Comparison of ENCODE assay signal across 24 cellular contexts in the genomic region with DNA sequence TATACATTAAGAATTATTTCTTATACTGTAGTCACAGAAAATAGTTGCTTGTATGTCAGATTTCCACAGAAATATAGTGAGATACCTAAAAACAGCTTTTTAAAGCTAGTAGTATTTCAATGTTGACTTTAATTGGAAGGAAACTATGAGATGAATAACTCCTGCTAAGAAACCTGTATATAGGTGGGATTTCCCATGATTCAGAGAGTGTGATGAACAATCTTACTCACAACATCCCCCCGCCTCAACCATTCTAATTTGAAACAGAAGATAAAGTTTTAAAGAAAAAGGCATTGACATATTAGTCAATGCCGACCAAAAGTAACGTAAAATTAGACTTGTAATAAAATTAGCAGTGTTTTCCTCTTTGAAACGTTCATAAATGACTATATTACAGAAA. TPM values are rescaled to one million over a fixed set of nuclear protein-coding genes. Genes with fewer than 3 reads are reported as not detected.
A peak's percentile ranks its signal among the peaks of the same experiment; 100 is the strongest.
DNase-seq lines count a peak whose midpoint lies in the region; ATAC-seq lines count a peak whose summit lies in the region.
"Had no signal": no experiment of that assay in that cellular context is flagged by ENCODE, and none has a peak within 500 bp of the region (broad histone marks: within the 10 kb centered on the region; RNA-seq: fewer than 3 reads in every experiment).

No MANE protein-coding gene starts in this region.

- peaks cover 25% of the 10 kb centered on the region for H3K4me1 ChIP-seq in CD4-positive, CD25-positive, alpha-beta regulatory T cell (ENCODE audit: control insufficient read depth, insufficient read depth, low read length, poor library complexity, severe bottlenecking)

- no peaks in the 10 kb centered on the region for H3K9me3 ChIP-seq in CD4-positive, CD25-positive, alpha-beta regulatory T cell (ENCODE audit: control insufficient read depth in 2 of 2, low read length in 2 of 2)
- H3K9me3 ChIP-seq: BE2C, gastrocnemius medialis, stomach, upper lobe of left lung had no signal

- H3K4me1 Mint-ChIP-seq in CD4-positive, CD25-positive, alpha-beta regulatory T cell, result peaks cover 9 to 32% (median 24%) of the 10 kb centered on the region in 4 donors
- peaks cover 61% of the 10 kb centered on the region for H3K4me1 Mint-ChIP-seq in activated naive CD8-positive, alpha-beta T cell treated with anti-CD3 and anti-CD28 coated beads, Interleukin-2, amount 50 U/mL, for 24 hours

- peaks cover 27% of the 10 kb centered on the region for H3K27me3 Mint-ChIP-seq in CD4-positive, CD25-positive, alpha-beta regulatory T cell
- no peaks in the 10 kb centered on the region for H3K27me3 Mint-ChIP-seq in activated naive CD8-positive, alpha-beta T cell treated with anti-CD3 and anti-CD28 coated beads, Interleukin-2, amount 50 U/mL, for 24 hours

- H3K36me3 ChIP-seq in CD4-positive, CD25-positive, alpha-beta regulatory T cell (ENCODE audit: control insufficient read depth, insufficient read depth, low read length), result peaks cover 7% of the 10 kb centered on the region

- no peaks in the 10 kb centered on the region for H3K9me3 Mint-ChIP-seq in CD4-positive, CD25-positive, alpha-beta regulatory T cell
- H3K9me3 Mint-ChIP-seq in activated naive CD8-positive, alpha-beta T cell treated with anti-CD3 and anti-CD28 coated beads, Interleukin-2, amount 50 U/mL, for 24 hours, result no peaks in the 10 kb centered on the region

- peaks cover 3% of the 10 kb centered on the region for H3K27me3 ChIP-seq in CD4-positive, CD25-positive, alpha-beta regulatory T cell (ENCODE audit: control insufficient read depth, insufficient read depth, low read length)
- H3K27me3 ChIP-seq: gastrocnemius medialis, upper lobe of left lung had no signal

- H3K4me3 ChIP-seq in CD4-positive, CD25-positive, alpha-beta regulatory T cell (ENCODE audit: low read depth, low read length), result peak overlapping the region; percentile 84
- H3K4me3 ChIP-seq: SJSA1 had no signal

- H3K27ac Mint-ChIP-seq in CD4-positive, CD25-positive, alpha-beta regulatory T cell, result no peak overlapping the region
- H3K27ac Mint-ChIP-seq in activated naive CD8-positive, alpha-beta T cell treated with anti-CD3 and anti-CD28 coated beads, Interleukin-2, amount 50 U/mL, for 24 hours, result peak overlapping the region; percentile 98

- H3K36me3 Mint-ChIP-seq in CD4-positive, CD25-positive, alpha-beta regulatory T cell, result peaks cover 12% of the 10 kb centered on the region
- H3K36me3 Mint-ChIP-seq in activated naive CD8-positive, alpha-beta T cell treated with anti-CD3 and anti-CD28 coated beads, Interleukin-2, amount 50 U/mL, for 24 hours (ENCODE audit: low read depth), result peaks cover 22% of the 10 kb centered on the region

- no peak for DNase-seq in activated CD4-positive, CD25-positive, alpha-beta regulatory T cell treated with anti-CD3 and anti-CD28 coated beads, Interleukin-2, amount 50 U/mL, for 72 hours
- DNase-seq in CD4-positive, CD25-positive, alpha-beta regulatory T cell, result no peak
- peak; percentile 66 for DNase-seq in NCI-H69 (lab: John Stamatoyannopoulos, UW)
- no peak for DNase-seq in activated naive CD8-positive, alpha-beta T cell treated with anti-CD3 and anti-CD28 coated beads, Interleukin-2, amount 50 U/mL, for 24 hours
- no peak for DNase-seq in NCI-H524 treated with DMSO at 0.1 percent for 48 hours (lab: John Stamatoyannopoulos, UW)
- no peak for DNase-seq in anterior cingulate cortex (lab: John Stamatoyannopoulos, UW)
- DNase-seq: BE2C; effector CD4-positive, alpha-beta T cell; EL; gastrocnemius medialis; H9; mammary epithelial cell; NCI-H1436 treated with DMSO at 0.1 percent for 48 hours; NCI-H2171 treated with DMSO at 0.1 percent for 48 hours; NCI-H82; PC-9; right cardiac atrium; stomach; upper lobe of left lung had no signal

- ATAC-seq in activated CD4-positive, CD25-positive, alpha-beta regulatory T cell treated with anti-CD3 and anti-CD28 coated beads, Interleukin-2, amount 50 U/mL, for 24 hours, result peak; percentile 22 to 25
- no peak for ATAC-seq in CD4-positive, CD25-positive, alpha-beta regulatory T cell (ENCODE audit: low read depth in 2 of 2)
- ATAC-seq in activated naive CD8-positive, alpha-beta T cell treated with anti-CD3 and anti-CD28 coated beads, Interleukin-2, amount 50 U/mL, for 24 hours, result peak; percentile 8
- ATAC-seq in GM21423 (IDR thresholded peaks at IDR 0.05; ENCODE audit: unreplicated experiment), result no peak
- ATAC-seq: esophagus mucosa, gastrocnemius medialis, right cardiac atrium had no signal

- peak overlapping the region in 3 of 4 donors; percentile 11 to 97 (median 88) for H3K4me3 Mint-ChIP-seq in CD4-positive, CD25-positive, alpha-beta regulatory T cell
- H3K4me3 Mint-ChIP-seq in activated naive CD8-positive, alpha-beta T cell treated with anti-CD3 and anti-CD28 coated beads, Interleukin-2, amount 50 U/mL, for 24 hours, result peak overlapping the region; percentile 90

- H3K27ac ChIP-seq in CD4-positive, CD25-positive, alpha-beta regulatory T cell (ENCODE audit: insufficient read depth, low read length, poor library complexity, severe bottlenecking), result peak overlapping the region; percentile 30
- H3K27ac ChIP-seq: PC-9, SJSA1 had no signal

RNA-seq across cellular contexts. Expression of gene MIR17HG, which starts 1.4 kb away (rescaled TPM):
- total RNA-seq in CD4-positive, CD25-positive, alpha-beta regulatory T cell, result 7.2 TPM
- under 1 TPM; 0.32 to 0.64 (median 0.48) TPM for polyA plus RNA-seq in CD4-positive, CD25-positive, alpha-beta regulatory T cell

RNA-seq across cellular contexts. Expression of gene GPC5, which starts 52.4 kb away (rescaled TPM):
- total RNA-seq in CD4-positive, CD25-positive, alpha-beta regulatory T cell, result 0.81 TPM
- under 1 TPM in 2 of 4 donors, not detected in 2; 0.29 to 0.59 TPM for polyA plus RNA-seq in CD4-positive, CD25-positive, alpha-beta regulatory T cell
- total RNA-seq: A172, esophagus mucosa, gastrocnemius medialis, PC-9, SJSA1 had no signal
- polyA plus RNA-seq: stomach had no signal

Comparison
In these comparisons a context has a peak if more than half of its experiments do, and no peak if none do; other contexts are left out.
1. ATAC-seq: peak in activated CD4-positive, CD25-positive, alpha-beta regulatory T cell treated with anti-CD3 and anti-CD28 coated beads, Interleukin-2, amount 50 U/mL, for 24 hours (2 of 2) and activated naive CD8-positive, alpha-beta T cell treated with anti-CD3 and anti-CD28 coated beads, Interleukin-2, amount 50 U/mL, for 24 hours (single experiment); none in CD4-positive, CD25-positive, alpha-beta regulatory T cell (0 of 2) and GM21423 (single experiment).